18 cellular contexts compared by ENCODE assay signal in the genomic region with DNA sequence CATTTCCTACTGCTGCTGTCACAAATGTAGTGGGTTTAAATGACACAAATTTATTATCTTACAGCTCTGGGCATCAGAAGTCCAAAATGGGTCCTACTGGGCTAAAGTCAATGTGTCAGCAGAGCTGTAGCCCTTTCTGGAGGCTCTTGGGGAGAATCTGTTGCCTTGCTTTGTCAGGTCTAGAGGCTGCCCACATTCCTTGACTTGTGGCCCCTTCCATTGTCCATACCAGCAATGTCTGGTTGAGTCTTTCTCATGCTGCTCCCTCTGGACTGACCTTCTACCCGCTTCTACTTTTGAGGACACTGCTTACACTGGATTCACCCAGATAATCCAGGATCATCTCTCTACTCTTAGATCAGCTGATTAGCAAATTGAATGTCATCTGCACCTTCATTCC. TPM values are rescaled to one million over a fixed set of nuclear protein-coding genes. Genes with fewer than 3 reads are reported as not detected.
DNase-seq lines count a peak whose midpoint lies in the region; ATAC-seq, FAIRE-seq and TF ChIP-seq lines count a peak whose summit lies in the region.
"Had no signal": no experiment of that assay in that cellular context is flagged by ENCODE, and none has a peak within 500 bp of the region (broad histone marks: within the 10 kb centered on the region; RNA-seq: fewer than 3 reads in every experiment).

No MANE protein-coding gene starts in this region.

- no peaks in the 10 kb centered on the region for H3K27me3 Mint-ChIP-seq in central memory CD8-positive, alpha-beta T cell
- H3K27me3 Mint-ChIP-seq in nephron progenitor cell (ENCODE audit: low read depth, poor library complexity): peaks cover 51% of the 10 kb centered on the region
- H3K27me3 Mint-ChIP-seq in type B pancreatic cell: peaks cover 17% of the 10 kb centered on the region

- no peak for TF ChIP-seq RAD21 in HepG2 (CRISPR knock-in tag; IDR thresholded peaks at IDR 0.05)
- TF ChIP-seq RAD21 in SK-N-SH (IDR thresholded peaks at IDR 0.05; ENCODE audit: low read length): no peak

- H3K79me2 ChIP-seq in HepG2 (ENCODE audit: insufficient read depth, low read length) (no peaks in the 10 kb centered on the region), SK-N-SH (ENCODE audit: insufficient read depth) (no peaks in the 10 kb centered on the region)

- peak overlapping the region; percentile 32 for H3K27ac Mint-ChIP-seq in central memory CD8-positive, alpha-beta T cell (ENCODE audit: low read depth)
- H3K27ac Mint-ChIP-seq in nephron progenitor cell (peak overlapping the region; percentile 27), type B pancreatic cell (no peak overlapping the region)
- H3K27ac Mint-ChIP-seq: CD8-positive, alpha-beta T cell had no signal

- no peak for TF ChIP-seq EP300 in HepG2 (IDR thresholded peaks at IDR 0.05; ENCODE audit: low read depth in 2 of 2, low read length in 2 of 2)
- TF ChIP-seq EP300 in HepG2 (CRISPR knock-in tag; IDR thresholded peaks at IDR 0.05; ENCODE audit: borderline replicate concordance): no peak
- no peak for TF ChIP-seq EP300 in SK-N-SH (IDR thresholded peaks at IDR 0.05; ENCODE audit: borderline replicate concordance in 1 of 2, low read depth in 1 of 2, low read length in 1 of 2)

- H3K4me3 ChIP-seq in HepG2 (replicated peaks in 1 of 3; ENCODE audit: insufficient read depth in 1 of 3, low read depth in 2 of 3, low read length in 3 of 3) (no peak overlapping the region), right lobe of liver (no peak overlapping the region), SK-N-SH (ENCODE audit: low read depth in 2 of 2, low read length in 1 of 2) (no peak overlapping the region)
- H3K4me3 ChIP-seq: GM23248 had no signal

- H2AFZ ChIP-seq in HepG2 (ENCODE audit: low read length) (no peak overlapping the region), SK-N-SH (ENCODE audit: low read depth) (no peak overlapping the region)
- H2AFZ ChIP-seq: GM23248 had no signal

- H3K4me2 ChIP-seq in HepG2 (ENCODE audit: low read depth, low read length) (no peak overlapping the region), SK-N-SH (no peak overlapping the region)

- H3K36me3 Mint-ChIP-seq in central memory CD8-positive, alpha-beta T cell (ENCODE audit: insufficient read depth): no peaks in the 10 kb centered on the region
- H3K36me3 Mint-ChIP-seq in nephron progenitor cell (ENCODE audit: low read depth) (peaks cover 9% of the 10 kb centered on the region), type B pancreatic cell (no peaks in the 10 kb centered on the region)

- no peaks in the 10 kb centered on the region for H3K9me2 ChIP-seq in SK-N-SH

- no peaks in the 10 kb centered on the region for H3K9me3 Mint-ChIP-seq in central memory CD8-positive, alpha-beta T cell
- H3K9me3 Mint-ChIP-seq in nephron progenitor cell (peaks cover 18% of the 10 kb centered on the region), type B pancreatic cell (no peaks in the 10 kb centered on the region)
- H3K9me3 Mint-ChIP-seq: CD8-positive, alpha-beta T cell had no signal

- intact Hi-C loops in HepG2 (cut with micrococcal nuclease; ENCODE audit: unreplicated experiment): no loop called here
- intact Hi-C loops in right lobe of liver (cut with DNase I): no loop called here

- H4K20me1 ChIP-seq in HepG2 (ENCODE audit: insufficient read depth, low read length) (no peaks in the 10 kb centered on the region), SK-N-SH (ENCODE audit: insufficient read depth) (no peaks in the 10 kb centered on the region)

- no peak for FAIRE-seq in HepG2 (lab: Jason Lieb, UNC)
- FAIRE-seq: GM19239, H54 had no signal

- TF ChIP-seq CTCF in HepG2 (CRISPR knock-in tag; IDR thresholded peaks at IDR 0.05): no peak
- no peak for TF ChIP-seq CTCF in right lobe of liver (IDR thresholded peaks at IDR 0.05)
- no peak for TF ChIP-seq CTCF in nephron progenitor cell (IDR thresholded peaks at IDR 0.05)
- no peak for TF ChIP-seq CTCF in SK-N-SH (IDR thresholded peaks at IDR 0.05)
- TF ChIP-seq CTCF in type B pancreatic cell (conservative IDR thresholded peaks at IDR 0.05): no peak

- H3K27me3 ChIP-seq in HepG2 (ENCODE audit: control insufficient read depth in 1 of 2, insufficient read depth in 2 of 2, low read length in 2 of 2) (no peaks in the 10 kb centered on the region), right lobe of liver (no peaks in the 10 kb centered on the region), SK-N-SH (ENCODE audit: insufficient read depth) (no peaks in the 10 kb centered on the region)
- H3K27me3 ChIP-seq: BE2C had no signal

- peaks cover 7% of the 10 kb centered on the region for H3F3A ChIP-seq in SK-N-SH (replicated peaks; ENCODE audit: insufficient read depth)

- H3K9ac ChIP-seq in HepG2 (ENCODE audit: insufficient read depth, low read depth, low read length) (no peak overlapping the region), SK-N-SH (no peak overlapping the region)
- H3K9ac ChIP-seq: GM23248 had no signal

- DNase-seq in HepG2 (ENCODE audit: low spot score) (no peak), right lobe of liver (no peak), nephron progenitor cell (no peak), SK-N-SH (no peak), type B pancreatic cell (ENCODE audit: extremely low spot score, unreplicated experiment) (no peak)
- DNase-seq in central memory CD8-positive, alpha-beta T cell (ENCODE audit: low spot score in 2 of 2): no peak
- DNase-seq: ACHN; BE2C; Caco-2; CD8-positive, alpha-beta T cell; DND-41; GDM1; GM23248 had no signal

- POLR2A ChIA-PET in HepG2 (lab: Yijun Ruan, JAX) (no interaction called here), SK-N-SH (lab: Yijun Ruan, JAX) (interaction anchor here (0.6 kb wide), 1 partner anchor 871 kb away, joined by 4 read pairs; no protein-coding TSS in a partner anchor)

- H3K4me1 Mint-ChIP-seq in central memory CD8-positive, alpha-beta T cell: peaks cover 30% of the 10 kb centered on the region
- peaks cover 7% of the 10 kb centered on the region for H3K4me1 Mint-ChIP-seq in nephron progenitor cell
- H3K4me1 Mint-ChIP-seq in type B pancreatic cell (ENCODE audit: unreplicated experiment): peaks cover 5% of the 10 kb centered on the region

- WGBS in HepG2 (ENCODE audit: low lambda C conversion rate): 94% methylated on average over 1 of the region's 1 CpG
- 100% methylated on average over 1 of the region's 1 CpG for WGBS in right lobe of liver (ENCODE audit: insufficient coverage, low coverage, low lambda C conversion rate, missing lambda C conversion rate)
- WGBS in SK-N-SH (ENCODE audit: low lambda C conversion rate): 86% methylated on average over 1 of the region's 1 CpG

- BruUV-seq in HepG2 (replicated peaks; lab: Mats Ljungman, UMichigan): no TSS peak

- ATAC-seq in HepG2 (no peak), right lobe of liver (no peak), HG03196 (IDR thresholded peaks at IDR 0.05; ENCODE audit: unreplicated experiment) (no peak)
- ATAC-seq in central memory CD8-positive, alpha-beta T cell (replicated peaks; ENCODE audit: extremely low read depth, poor library complexity, severe bottlenecking): no peak
- ATAC-seq: CD8-positive, alpha-beta T cell; HCT116 had no signal

- no peak for TF ChIP-seq POLR2A in HepG2 (IDR thresholded peaks at IDR 0.05; ENCODE audit: insufficient read depth in 1 of 2, low read depth in 2 of 2, low read length in 2 of 2)
- TF ChIP-seq POLR2A in right lobe of liver (IDR thresholded peaks at IDR 0.05): no peak

- no peak overlapping the region for H3K4me3 Mint-ChIP-seq in central memory CD8-positive, alpha-beta T cell
- H3K4me3 Mint-ChIP-seq in nephron progenitor cell (no peak overlapping the region), type B pancreatic cell (no peak overlapping the region)
- H3K4me3 Mint-ChIP-seq: CD8-positive, alpha-beta T cell had no signal

- H3K4me1 ChIP-seq in HepG2 (ENCODE audit: insufficient read depth, low read length): peaks cover 20% of the 10 kb centered on the region
- H3K4me1 ChIP-seq in right lobe of liver: peaks cover 0 to 10% (median 0%) of the 10 kb centered on the region in 4 donors
- H3K4me1 ChIP-seq in SK-N-SH (ENCODE audit: control insufficient read depth in 1 of 2, insufficient read depth in 2 of 2, low read depth in 1 of 2, low read length in 1 of 2): peaks cover 0 to 5% of the 10 kb centered on the region in 2 experiments; a peak in 1 of 4 replicates
- H3K4me1 ChIP-seq: BE2C had no signal

- in situ Hi-C loops in HepG2 (cut with HindIII; ENCODE audit: extremely low pct_ligation_motif_present, low pct_unique_long_range_greater_than_20kb): loop anchor here (25.0 kb wide), 1 partner anchor 729 kb away; no protein-coding TSS in a partner anchor

- H3K9me3 ChIP-seq in HepG2 (ENCODE audit: low read length) (no peaks in the 10 kb centered on the region), right lobe of liver (no peaks in the 10 kb centered on the region), SK-N-SH (no peaks in the 10 kb centered on the region)
- H3K9me3 ChIP-seq: BE2C had no signal

- H3K36me3 ChIP-seq in HepG2 (replicated peaks in 1 of 2; ENCODE audit: control insufficient read depth in 1 of 2, insufficient read depth in 2 of 2, low read length in 2 of 2) (peaks cover 0 to 3% of the 10 kb centered on the region in 2 experiments; a peak in 1 of 5 replicates), right lobe of liver (no peaks in the 10 kb centered on the region), SK-N-SH (replicated peaks in 1 of 2; ENCODE audit: control insufficient read depth in 1 of 2, insufficient read depth in 2 of 2, low read length in 1 of 2) (no peaks in the 10 kb centered on the region)
- H3K36me3 ChIP-seq: BE2C had no signal

- CTCF ChIA-PET in HepG2 (lab: Yijun Ruan, JAX; ENCODE audit: low intra/inter-chr PET ratio, low total read pairs) (no interaction called here), SK-N-SH (lab: Yijun Ruan, JAX) (interaction anchor here (1.0 to 15.7 kb wide), 5 partner anchors 12 to 733 kb away, joined by 3 to 228 read pairs (median 7); no protein-coding TSS in a partner anchor)

- no peak overlapping the region for H3K27ac ChIP-seq in HepG2 (ENCODE audit: extremely low read length, insufficient read depth, low read length)
- H3K27ac ChIP-seq in right lobe of liver: no peak overlapping the region
- no peak overlapping the region for H3K27ac ChIP-seq in SK-N-SH (ENCODE audit: low read depth in 2 of 2, low read length in 1 of 2)
- H3K27ac ChIP-seq: C4-2B, GM23248 had no signal

RNA-seq across cellular contexts. Expression of gene IL12A, which starts 3.0 kb away (rescaled TPM):
- 0.74 and 1.1 TPM in 2 replicates for total RNA-seq in HepG2 (2016; rRNA removed; fragmentation: Illumina TruSeq; extraction: Trizol)
- 0.71 and 1.0 TPM in 2 replicates for total RNA-seq in HepG2 (2016; cell fraction: cytosol; rRNA removed; fragmentation: Illumina TruSeq; extraction: Trizol; ENCODE audit: low read depth)
- total RNA-seq in HepG2 (2016; cell fraction: insoluble cytoplasmic fraction; rRNA removed; fragmentation: Illumina TruSeq; extraction: Trizol): 0.59 and 1.3 TPM in 2 replicates
- 0.96 and 1.2 TPM in 2 replicates for total RNA-seq in HepG2 (2016; cell fraction: membrane; rRNA removed; fragmentation: Illumina TruSeq; extraction: Trizol)
- 2.4 and 3.8 TPM in 2 replicates for total RNA-seq in HepG2 (2016; cell fraction: nucleus; rRNA removed; fragmentation: Illumina TruSeq; extraction: Trizol)
- polyA plus RNA-seq in HepG2 (2011; rRNA removed): 0.36 and 0.61 TPM in 2 replicates
- 0.23 and 0.31 TPM in 2 replicates for polyA plus RNA-seq in HepG2 (2011; cell fraction: cytosol; rRNA removed)
- 4.4 and 4.6 TPM in 2 replicates for polyA plus RNA-seq in HepG2 (2011; cell fraction: nucleus; rRNA removed)
- polyA plus RNA-seq in HepG2 (2012): 0.12 and 1.1 TPM in 2 replicates
- 0.58 and 0.89 TPM in 2 replicates for polyA plus RNA-seq in HepG2 (2016; cell fraction: cytosol; fragmentation: Illumina TruSeq; extraction: Trizol; ENCODE audit: low read depth)
- polyA plus RNA-seq in HepG2 (2016; cell fraction: insoluble cytoplasmic fraction; fragmentation: Illumina TruSeq; extraction: Trizol; ENCODE audit: low read depth): 0.66 and 1.2 TPM in 2 replicates
- polyA plus RNA-seq in HepG2 (2016; cell fraction: membrane; fragmentation: Illumina TruSeq; extraction: Trizol; ENCODE audit: low read depth): 0.50 and 0.89 TPM in 2 replicates
- 4.9 and 6.1 TPM in 2 replicates for polyA plus RNA-seq in HepG2 (2016; cell fraction: nucleus; fragmentation: Illumina TruSeq; extraction: Trizol; ENCODE audit: insufficient read depth, low read depth)
- not detected in 2 replicates for polyA minus RNA-seq in HepG2 (2011; rRNA and poly(A)+ RNA removed; ENCODE audit: low replicate concordance)
- polyA minus RNA-seq in HepG2 (2011; cell fraction: cytosol; rRNA and poly(A)+ RNA removed): not detected in 2 replicates
- 0.52 and 0.75 TPM in 2 replicates for polyA minus RNA-seq in HepG2 (2011; cell fraction: nucleus; rRNA and poly(A)+ RNA removed)
- total RNA-seq in right lobe of liver: under 1 TPM in 1 of 6 experiments, not detected in 5; 0.55 TPM
- 0.97 and 1.9 TPM in 2 replicates for polyA plus RNA-seq in SK-N-SH (2012; rRNA removed)
- 0.84 and 1.0 TPM in 2 replicates for polyA plus RNA-seq in SK-N-SH (2012; cell fraction: cytosol; rRNA removed)
- polyA plus RNA-seq in SK-N-SH (2012; cell fraction: nucleus; rRNA removed): 2.3 and 2.7 TPM in 2 replicates
- total RNA-seq in type B pancreatic cell (ENCODE audit: low replicate concordance): 0.31 and 0.34 TPM in 2 replicates
